ENCODE assay signal across 13 cellular contexts in the genomic region with DNA sequence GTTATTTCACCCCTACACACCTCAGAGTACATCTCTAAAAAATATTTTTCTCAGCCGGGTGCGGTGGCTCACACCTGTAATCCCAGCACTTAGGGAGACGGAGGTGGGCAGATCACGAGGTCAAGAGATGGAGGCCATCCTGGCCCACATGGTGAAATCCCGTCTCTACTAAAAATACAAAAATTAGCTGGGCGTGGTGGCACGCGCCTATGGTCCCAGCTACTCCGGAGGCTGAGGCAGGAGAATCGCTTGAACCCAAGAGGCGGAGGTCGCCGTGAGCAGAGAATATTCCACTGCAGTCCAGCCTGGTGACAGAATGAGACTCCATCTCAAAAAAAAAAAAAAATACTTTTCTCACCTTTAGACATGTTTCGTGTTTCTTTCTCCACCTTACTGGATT. TPM values are rescaled to one million over a fixed set of nuclear protein-coding genes. Genes with fewer than 3 reads are reported as not detected.
"Had no signal": no experiment of that assay in that cellular context is flagged by ENCODE, and none has a peak within 500 bp of the region (broad histone marks: within the 10 kb centered on the region; RNA-seq: fewer than 3 reads in every experiment).

No MANE protein-coding gene starts in this region.

RNA-seq across cellular contexts. Expression of gene SRRM4, which starts 52.0 kb away (rescaled TPM):
- total RNA-seq: activated B cell treated with CpG ODN at 0.5 μM for 24 hours; activated CD4-positive, alpha-beta memory T cell treated with anti-CD3 and anti-CD28 coated beads for 36 hours; activated CD4-positive, alpha-beta memory T cell treated with anti-CD3 and anti-CD28 coated beads, Interleukin-2, amount 10 ng/mL, durations not matched to agents 7 days and 5 days; activated CD4-positive, alpha-beta T cell treated with anti-CD3 and anti-CD28 coated beads for 36 hours; activated CD4-positive, alpha-beta T cell treated with anti-CD3 and anti-CD28 coated beads, Interleukin-2, amount 10 ng/mL, durations not matched to agents 24 days and 14 days; activated CD4-positive, alpha-beta T cell treated with anti-CD3 and anti-CD28 coated beads, Interleukin-2, amount 10 ng/mL, durations not matched to agents 7 days and 5 days; activated CD8-positive, alpha-beta memory T cell treated with anti-CD3 and anti-CD28 coated beads for 36 hours; activated CD8-positive, alpha-beta memory T cell treated with anti-CD3 and anti-CD28 coated beads, Interleukin-2, amount 10 ng/mL, durations not matched to agents 7 days and 5 days; activated CD8-positive, alpha-beta T cell treated with anti-CD3 and anti-CD28 coated beads for 36 hours; activated CD8-positive, alpha-beta T cell treated with anti-CD3 and anti-CD28 coated beads, Interleukin-2, amount 10 ng/mL, durations not matched to agents 7 days and 5 days; T-helper 1 cell treated with Interleukin-12 subunit alpha and Interleukin-12 subunit beta and Interleukin-4 antibody, amounts not matched to agents 30 ng/mL and 1 ng/mL, for 36 hours; T-helper 17 cell; T-helper 2 cell treated with Interferon-gamma antibody and Interleukin-4, amounts not matched to agents 100 ng/mL and 5 ng/mL, for 36 hours had no signal
